ENCODE assay signal across 14 cellular contexts in the genomic region with DNA sequence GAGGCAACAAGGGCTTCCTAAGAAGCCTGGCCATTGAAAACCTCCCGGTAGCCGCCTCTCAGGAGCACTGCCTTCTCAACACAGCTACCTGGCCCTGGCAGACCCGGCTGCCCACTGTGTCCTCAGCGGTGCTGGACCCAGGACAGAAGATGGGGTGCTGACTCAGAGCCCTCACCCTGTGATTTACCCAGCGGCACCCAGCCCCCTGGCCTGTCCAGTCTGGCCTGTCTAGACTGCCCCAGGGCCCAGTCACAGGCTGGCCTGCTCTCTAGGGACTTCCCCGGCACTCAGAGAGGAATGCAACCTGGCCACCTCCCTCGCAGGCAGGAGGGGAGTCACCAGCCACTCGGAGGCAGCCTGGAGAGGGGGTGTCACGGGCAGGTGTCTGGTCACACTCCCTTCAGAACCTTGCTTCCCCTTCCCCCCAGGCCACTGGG. TPM values are rescaled to one million over a fixed set of nuclear protein-coding genes. Genes with fewer than 3 reads are reported as not detected.
DNase-seq lines count a peak whose midpoint lies in the region; ATAC-seq, FAIRE-seq and TF ChIP-seq lines count a peak whose summit lies in the region.
"Had no signal": no experiment of that assay in that cellular context is flagged by ENCODE, and none has a peak within 500 bp of the region (broad histone marks: within the 10 kb centered on the region; RNA-seq: fewer than 3 reads in every experiment).

No MANE protein-coding gene starts in this region.

- CTCF ChIA-PET in A549 (lab: Yijun Ruan, JAX) = interaction anchor here (31.8 kb wide), 1 partner anchor 23 kb away, joined by 596 read pairs; no protein-coding TSS in a partner anchor

- H3K4me3 ChIP-seq in A549 = no peak overlapping the region
- peak overlapping the region in 1 of 3 donors; percentile 31 for H3K4me3 ChIP-seq in breast epithelium
- H3K4me3 ChIP-seq in lung = no peak overlapping the region
- H3K4me3 ChIP-seq: uterus had no signal

- H3K27me3 ChIP-seq in breast epithelium (no peaks in the 10 kb centered on the region), lung (ENCODE audit: control insufficient read depth, insufficient read depth) (no peaks in the 10 kb centered on the region)
- H3K27me3 ChIP-seq: uterus had no signal

- ATAC-seq in A549 (peak in 1 of 2 experiments; percentile 25; a peak in 3 of 6 replicates), lung (ENCODE audit: insufficient read depth, low FRiP score) (peak; percentile 62)
- ATAC-seq: naive thymus-derived CD8-positive, alpha-beta T cell had no signal

- intact Hi-C loops in breast epithelium (cut with DNase I; ENCODE audit: low total_unique reads) = no loop called here

- H3K4me1 ChIP-seq in A549 (peaks cover 52% of the 10 kb centered on the region), breast epithelium (peaks cover 31 to 51% of the 10 kb centered on the region in 2 donors), lung (ENCODE audit: control insufficient read depth in 2 of 2, insufficient read depth in 2 of 2, low read length in 2 of 2) (peaks cover 7 to 58% of the 10 kb centered on the region in 2 donors)

- TF ChIP-seq CTCF in A549 (IDR thresholded peaks at IDR 0.05) (no peak), breast epithelium (IDR thresholded peaks at IDR 0.05) (no peak), lung (IDR thresholded peaks at IDR 0.05; ENCODE audit: control extremely low read depth, extremely low read depth) (no peak)

- DNase-seq in A549 (ENCODE audit: low read depth in 1 of 2, low spot score in 1 of 2) (no peak), HTR-8/SVneo (ENCODE audit: insufficient read length, low spot score) (peak; percentile 51), breast epithelium (ENCODE audit: low spot score in 2 of 2) (peak; percentile 89), lung (ENCODE audit: low spot score) (peak; percentile 83), SKM-1 treated with dmso at 0.1 percent for 144 hours (lab: John Stamatoyannopoulos, UW; ENCODE audit: unreplicated experiment) (no peak), NCI-H1436 (lab: John Stamatoyannopoulos, UW) (no peak)
- no peak for DNase-seq in activated CD4-positive, CD25-positive, alpha-beta regulatory T cell (lab: John Stamatoyannopoulos, UW)
- DNase-seq in activated CD4-positive, alpha-beta T cell treated with anti-CD3 and anti-CD28 coated beads for 1 hour = no peak
- DNase-seq: activated B cell treated with CpG ODN at 0.5 μM for 24 hours; naive thymus-derived CD8-positive, alpha-beta T cell; NCI-H1417 treated with DMSO at 0.1 percent for 48 hours; NCI-H748 treated with DMSO at 0.1 percent for 48 hours; uterus had no signal

- H3K36me3 ChIP-seq in breast epithelium = no peaks in the 10 kb centered on the region
- H3K36me3 ChIP-seq in lung (ENCODE audit: control insufficient read depth in 2 of 2, insufficient read depth in 2 of 2, low read length in 2 of 2) = peaks cover 0 to 8% of the 10 kb centered on the region in 2 donors
- H3K36me3 ChIP-seq: uterus had no signal

- TF ChIP-seq RAD21 in A549 (conservative IDR thresholded peaks at IDR 0.05 in 1 of 2, IDR thresholded peaks at IDR 0.05 in 1 of 2) = no peak

- POLR2A ChIA-PET in A549 (lab: Yijun Ruan, JAX) = no interaction called here

- H3K27ac ChIP-seq in A549 = peak overlapping the region in 1 of 2 experiments; percentile 35; a peak in 1 of 6 replicates
- peak overlapping the region; percentile 68 to 90 for H3K27ac ChIP-seq in breast epithelium
- H3K27ac ChIP-seq in lung (ENCODE audit: low read depth in 1 of 2, low read length in 1 of 2) = peak overlapping the region in 1 of 2 donors; percentile 73
- H3K27ac ChIP-seq: uterus had no signal

- TF ChIP-seq POLR2A in A549 (IDR thresholded peaks at IDR 0.05; ENCODE audit: low read length) (no peak), breast epithelium (IDR thresholded peaks at IDR 0.05) (no peak)

- FAIRE-seq in A549 (lab: Jason Lieb, UNC) (no peak), HTR-8/SVneo (lab: Jason Lieb, UNC) (no peak)
- FAIRE-seq: G401.6 had no signal

- H3K9me3 ChIP-seq in A549 (no peaks in the 10 kb centered on the region), breast epithelium (no peaks in the 10 kb centered on the region), lung (ENCODE audit: control insufficient read depth in 2 of 2, insufficient read depth in 1 of 2, low read length in 1 of 2) (no peaks in the 10 kb centered on the region)
- H3K9me3 ChIP-seq: uterus had no signal

- no peak for TF ChIP-seq EP300 in A549 (IDR thresholded peaks at IDR 0.05)

- 0 out of 3 replicates have a peak overlapping the region, but pooled peaks have one; percentile 17 for H3K4me2 ChIP-seq in A549

- WGBS in A549 (ENCODE audit: missing lambda C conversion rate) = 64% methylated on average over 3 of the region's 9 CpGs
- 69 to 91% methylated on average over 9 of the region's 9 CpGs for WGBS in lung, 2 donors

TF ChIP-seq in A549, 52 proteins besides CTCF, POLR2A, EP300 and RAD21:
- TF ChIP-seq, protein P1, sequence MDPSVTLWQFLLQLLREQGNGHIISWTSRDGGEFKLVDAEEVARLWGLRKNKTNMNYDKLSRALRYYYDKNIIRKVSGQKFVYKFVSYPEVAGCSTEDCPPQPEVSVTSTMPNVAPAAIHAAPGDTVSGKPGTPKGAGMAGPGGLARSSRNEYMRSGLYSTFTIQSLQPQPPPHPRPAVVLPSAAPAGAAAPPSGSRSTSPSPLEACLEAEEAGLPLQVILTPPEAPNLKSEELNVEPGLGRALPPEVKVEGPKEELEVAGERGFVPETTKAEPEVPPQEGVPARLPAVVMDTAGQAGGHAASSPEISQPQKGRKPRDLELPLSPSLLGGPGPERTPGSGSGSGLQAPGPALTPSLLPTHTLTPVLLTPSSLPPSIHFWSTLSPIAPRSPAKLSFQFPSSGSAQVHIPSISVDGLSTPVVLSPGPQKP (IDR thresholded peaks at IDR 0.05; ENCODE audit: low read depth, low read length) = no peak
- TF ChIP-seq CHD4 (IDR thresholded peaks at IDR 0.05; ENCODE audit: borderline replicate concordance) (no peak), TP53 (CRISPR knock-in tag; IDR thresholded peaks at IDR 0.05) (no peak), ZSCAN20 (CRISPR knock-in tag; IDR thresholded peaks at IDR 0.05) (no peak), JUNB (IDR thresholded peaks at IDR 0.05) (no peak), TFCP2L1 (CRISPR knock-in tag; IDR thresholded peaks at IDR 0.05) (no peak), EHF (CRISPR knock-in tag; IDR thresholded peaks at IDR 0.05) (no peak)
TF ChIP-seq in A549: peak in this region for 0.

RNA-seq across cellular contexts. Expression of a gene that starts 20.1 kb away (rescaled TPM):
- polyA plus RNA-seq in A549 (2011; rRNA removed) (26.1 and 35.9 TPM in 2 replicates), A549 (2017; fragmentation: RNase III; extraction: RNeasy Plus Mini Kit Qiagen cat#74134 plus additional on column Dnase treatment) (78.3 to 84.7 TPM (median 79.1 TPM) in 3 replicates), lung (100 to 1,000 TPM; 180 to 207 TPM)
- 141 and 172 TPM in 2 replicates for polyA plus RNA-seq in A549 (2012; cell fraction: cytosol; rRNA removed)
- polyA plus RNA-seq in A549 (2012; cell fraction: nucleus; rRNA removed) = 630 and 946 TPM in 2 replicates
- polyA minus RNA-seq in A549 (2011; rRNA and poly(A)+ RNA removed) = 43.0 and 54.8 TPM in 2 replicates
- total RNA-seq in breast epithelium (100 to 1,000 TPM in 2 of 3 donors, 10 to 100 TPM in 1; 90.7 to 181 (median 135) TPM), lung (100 to 1,000 TPM; 113 to 200 TPM)

RNA-seq across cellular contexts. Expression of a gene that starts 38.7 kb away (rescaled TPM):
- polyA plus RNA-seq in A549 (2011; rRNA removed) (3.4 and 3.8 TPM in 2 replicates), A549 (2017; fragmentation: RNase III; extraction: RNeasy Plus Mini Kit Qiagen cat#74134 plus additional on column Dnase treatment) (16.0 to 17.5 TPM (median 17.0 TPM) in 3 replicates), lung (1 to 10 TPM; 2.0 to 3.6 TPM)
- 30.8 and 47.0 TPM in 2 replicates for polyA plus RNA-seq in A549 (2012; cell fraction: cytosol; rRNA removed)
- polyA plus RNA-seq in A549 (2012; cell fraction: nucleus; rRNA removed) = 41.9 and 85.6 TPM in 2 replicates
- polyA minus RNA-seq in A549 (2011; rRNA and poly(A)+ RNA removed) = 4.1 and 6.5 TPM in 2 replicates
- total RNA-seq in breast epithelium (1 to 10 TPM; 1.3 to 3.3 (median 3.2) TPM), lung (1 to 10 TPM; 3.0 to 5.8 TPM)

RNA-seq across cellular contexts. Expression of a gene that starts 46.8 kb away (rescaled TPM):
- polyA plus RNA-seq in A549 (2011; rRNA removed) (113 and 115 TPM in 2 replicates), A549 (2017; fragmentation: RNase III; extraction: RNeasy Plus Mini Kit Qiagen cat#74134 plus additional on column Dnase treatment) (252 to 259 TPM (median 258 TPM) in 3 replicates), lung (100 to 1,000 TPM; 157 to 260 TPM)
- polyA plus RNA-seq in A549 (2012; cell fraction: cytosol; rRNA removed) = 223 and 291 TPM in 2 replicates
- polyA plus RNA-seq in A549 (2012; cell fraction: nucleus; rRNA removed) = 199 and 257 TPM in 2 replicates
- 54.2 and 54.5 TPM in 2 replicates for polyA minus RNA-seq in A549 (2011; rRNA and poly(A)+ RNA removed)
- total RNA-seq in breast epithelium (100 to 1,000 TPM in 2 of 3 donors, 10 to 100 TPM in 1; 93.8 to 152 (median 126) TPM), lung (100 to 1,000 TPM in 1 of 2 donors, 10 to 100 TPM in 1; 44.2 to 196 TPM)

RNA-seq across cellular contexts. Expression of a gene that starts 58.6 kb away (rescaled TPM):
- 12.9 and 16.4 TPM in 2 replicates for polyA plus RNA-seq in A549 (2011; rRNA removed)
- polyA plus RNA-seq in A549 (2012; cell fraction: cytosol; rRNA removed) = 30.3 and 39.9 TPM in 2 replicates
- polyA plus RNA-seq in A549 (2012; cell fraction: nucleus; rRNA removed) = 80.2 and 91.9 TPM in 2 replicates
- polyA plus RNA-seq in A549 (2017; fragmentation: RNase III; extraction: RNeasy Plus Mini Kit Qiagen cat#74134 plus additional on column Dnase treatment) = 20.9 to 22.3 TPM (median 21.8 TPM) in 3 replicates
- polyA minus RNA-seq in A549 (2011; rRNA and poly(A)+ RNA removed) = 16.8 and 21.7 TPM in 2 replicates
- 1 to 10 TPM; 7.3 to 8.2 (median 7.8) TPM for total RNA-seq in breast epithelium
- total RNA-seq in lung = 10 to 100 TPM in 1 of 2 donors, 1 to 10 TPM in 1; 5.7 to 23.4 TPM
- polyA plus RNA-seq in lung = 10 to 100 TPM; 17.2 to 19.4 TPM

RNA-seq across cellular contexts. Expression of a gene that starts 58.7 kb away (rescaled TPM):
- polyA plus RNA-seq in A549 (2011; rRNA removed) (7.9 and 9.4 TPM in 2 replicates), A549 (2017; fragmentation: RNase III; extraction: RNeasy Plus Mini Kit Qiagen cat#74134 plus additional on column Dnase treatment) (10.4 to 11.6 TPM (median 11.6 TPM) in 3 replicates), lung (10 to 100 TPM; 42.4 to 51.6 TPM)
- 21.5 and 29.0 TPM in 2 replicates for polyA plus RNA-seq in A549 (2012; cell fraction: cytosol; rRNA removed)
- polyA plus RNA-seq in A549 (2012; cell fraction: nucleus; rRNA removed) = 51.0 and 68.4 TPM in 2 replicates
- 9.8 and 16.2 TPM in 2 replicates for polyA minus RNA-seq in A549 (2011; rRNA and poly(A)+ RNA removed)
- total RNA-seq in breast epithelium (10 to 100 TPM; 19.2 to 22.0 (median 21.9) TPM), lung (10 to 100 TPM; 15.2 to 45.9 TPM)

Comparison
In these comparisons a context has a peak if more than half of its experiments do, and no peak if none do; other contexts are left out.
1. DNase-seq: peak in HTR-8/SVneo (single experiment), breast epithelium (2 of 2) and lung (single experiment); none in A549 (0 of 2), activated CD4-positive, CD25-positive, alpha-beta regulatory T cell (0 of 4), SKM-1 treated with dmso at 0.1 percent for 144 hours (single experiment), NCI-H1436 (single experiment) and activated CD4-positive, alpha-beta T cell treated with anti-CD3 and anti-CD28 coated beads for 1 hour (single experiment).